Comparison of ENCODE assay signal across 24 cellular contexts in genomic region chr3:57464011-57464410, GRCh38.
DNase-seq lines count a peak whose midpoint lies in the region; ATAC-seq, FAIRE-seq and TF ChIP-seq lines count a peak whose summit lies in the region.
"Had no signal": no experiment of that assay in that cellular context is flagged by ENCODE, and none has a peak within 500 bp of the region (broad histone marks: within the 10 kb centered on the region; RNA-seq: fewer than 3 reads in every experiment).

No MANE protein-coding gene starts in this region.

- H3K27ac Mint-ChIP-seq in MCF 10A (ENCODE audit: low read depth, unreplicated experiment): no peak overlapping the region
- H3K27ac Mint-ChIP-seq: B cell; CD8-positive, alpha-beta T cell; HFFc6; IgD-negative memory B cell had no signal

- intact Hi-C loops in mammary epithelial cell (cut with micrococcal nuclease): no loop called here
- intact Hi-C loops in MCF 10A (cut with micrococcal nuclease): no loop called here
- intact Hi-C loops in endothelial cell of umbilical vein (cut with micrococcal nuclease): loop anchor here (5.0 kb wide), 1 partner anchor 38 kb away; no protein-coding TSS in a partner anchor

- POLR2A ChIA-PET in MCF 10A (lab: Yijun Ruan, JAX) (no interaction called here), endothelial cell of umbilical vein (lab: Charles Lee) (no interaction called here)

- no peaks in the 10 kb centered on the region for H3K36me3 Mint-ChIP-seq in MCF 10A (ENCODE audit: insufficient read depth, unreplicated experiment)
- H3K36me3 Mint-ChIP-seq: CD8-positive, alpha-beta T cell; IgD-negative memory B cell had no signal

- H3K9me3 ChIP-seq in mammary epithelial cell (replicated peaks; ENCODE audit: insufficient read depth, low read length) (no peaks in the 10 kb centered on the region), endothelial cell of umbilical vein (replicated peaks; ENCODE audit: control insufficient read depth, insufficient read depth, low read length) (no peaks in the 10 kb centered on the region), GM23248 (ENCODE audit: low read depth) (no peaks in the 10 kb centered on the region)
- H3K9me3 ChIP-seq: A549; BLaER1 treated with 17β-estradiol and CSF1 and Interleukin-3, amounts not matched to agents 10 nM and 100 nM had no signal

- in situ Hi-C loops in mammary epithelial cell (cut with MboI; ENCODE audit: low sequenced_read_pairs in 2 of 2): no loop called here
- in situ Hi-C loops in GM23248 (cut with MboI): no loop called here

- peak overlapping the region; percentile 81 for H2AFZ ChIP-seq in mammary epithelial cell (ENCODE audit: low read depth, low read length)
- peak overlapping the region; percentile 88 for H2AFZ ChIP-seq in endothelial cell of umbilical vein (ENCODE audit: low read depth, low read length)
- no peak overlapping the region for H2AFZ ChIP-seq in GM23248

- 46% methylated on average over 3 of the region's 3 CpGs for WGBS in mammary epithelial cell (ENCODE audit: low coverage, missing lambda C conversion rate)
- 62 to 68% methylated on average over 3 of the region's 3 CpGs for WGBS in GM23248 (ENCODE audit: low coverage in 1 of 2, low lambda C conversion rate in 2 of 2, missing lambda C conversion rate in 2 of 2), 2 experiments

- ATAC-seq in GM21381 (IDR thresholded peaks at IDR 0.05; ENCODE audit: unreplicated experiment): no peak
- ATAC-seq: CD8-positive, alpha-beta T cell; HepG2 had no signal

- peak; percentile 67 for FAIRE-seq in endothelial cell of umbilical vein (lab: Jason Lieb, UNC)
- FAIRE-seq: A549, GM12891, GM19239, HepG2 had no signal

- H3F3A ChIP-seq in GM23248 (ENCODE audit: insufficient read depth): no peaks in the 10 kb centered on the region

- H3K4me3 Mint-ChIP-seq in MCF 10A (ENCODE audit: unreplicated experiment): no peak overlapping the region
- H3K4me3 Mint-ChIP-seq: B cell; CD8-positive, alpha-beta T cell; HFFc6; IgD-negative memory B cell had no signal

- peaks cover 48% of the 10 kb centered on the region for H3K27me3 Mint-ChIP-seq in MCF 10A (ENCODE audit: insufficient read depth, unreplicated experiment)

- H3K4me3 ChIP-seq in mammary epithelial cell (replicated peaks in 1 of 3; ENCODE audit: insufficient read depth in 1 of 3, low read depth in 2 of 3, low read length in 3 of 3) (no peak overlapping the region), endothelial cell of umbilical vein (replicated peaks in 1 of 3; ENCODE audit: insufficient read depth in 1 of 3, low read depth in 1 of 3, low read length in 3 of 3) (no peak overlapping the region), GM23248 (no peak overlapping the region)
- H3K4me3 ChIP-seq: A549; BLaER1 treated with 17β-estradiol and CSF1 and Interleukin-3, amounts not matched to agents 10 nM and 100 nM had no signal

- H4K20me1 ChIP-seq in mammary epithelial cell (ENCODE audit: insufficient read depth, low read length): no peaks in the 10 kb centered on the region
- no peaks in the 10 kb centered on the region for H4K20me1 ChIP-seq in endothelial cell of umbilical vein (replicated peaks; ENCODE audit: control insufficient read depth, extremely low read depth, insufficient read depth, low read length)
- H4K20me1 ChIP-seq in GM23248 (ENCODE audit: insufficient read depth): no peaks in the 10 kb centered on the region
- H4K20me1 ChIP-seq: BLaER1 treated with 17β-estradiol and CSF1 and Interleukin-3, amounts not matched to agents 10 nM and 100 nM had no signal

- H3K4me2 ChIP-seq in mammary epithelial cell (ENCODE audit: insufficient read depth, low read depth, low read length): no peak overlapping the region
- no peak overlapping the region for H3K4me2 ChIP-seq in endothelial cell of umbilical vein (ENCODE audit: insufficient read depth, low read length)
- no peak overlapping the region for H3K4me2 ChIP-seq in GM23248 (ENCODE audit: unreplicated experiment)
- H3K4me2 ChIP-seq: A549; BLaER1 treated with 17β-estradiol and CSF1 and Interleukin-3, amounts not matched to agents 10 nM and 100 nM had no signal

- H3K4me1 Mint-ChIP-seq in MCF 10A (ENCODE audit: insufficient read depth, unreplicated experiment): no peaks in the 10 kb centered on the region
- H3K4me1 Mint-ChIP-seq: B cell, IgD-negative memory B cell had no signal

- no peaks in the 10 kb centered on the region for H3K9me1 ChIP-seq in endothelial cell of umbilical vein (replicated peaks; ENCODE audit: control insufficient read depth, extremely low read depth, insufficient read depth, low read length)

- H3K79me2 ChIP-seq in mammary epithelial cell (ENCODE audit: insufficient read depth, low read length) (no peaks in the 10 kb centered on the region), endothelial cell of umbilical vein (ENCODE audit: control insufficient read depth, insufficient read depth, low read length) (no peaks in the 10 kb centered on the region), GM23248 (ENCODE audit: insufficient read depth) (no peaks in the 10 kb centered on the region)

- dilution Hi-C loops in mammary epithelial cell (cut with HindIII; ENCODE audit: low sequenced_read_pairs) (no loop called here), endothelial cell of umbilical vein (cut with MboI; ENCODE audit: extremely low pct_ligation_motif_present, low sequenced_read_pairs) (no loop called here)

- H3K27me3 ChIP-seq in mammary epithelial cell (ENCODE audit: insufficient read depth, low read length) (no peaks in the 10 kb centered on the region), endothelial cell of umbilical vein (ENCODE audit: control insufficient read depth in 2 of 2, insufficient read depth in 2 of 2, low read length in 2 of 2) (no peaks in the 10 kb centered on the region), GM23248 (replicated peaks; ENCODE audit: insufficient read depth) (peaks cover 19% of the 10 kb centered on the region)
- H3K27me3 ChIP-seq: BLaER1 treated with 17β-estradiol and CSF1 and Interleukin-3, amounts not matched to agents 10 nM and 100 nM had no signal

- no peak overlapping the region for H3K9ac ChIP-seq in mammary epithelial cell (ENCODE audit: insufficient read depth, low read length)
- H3K9ac ChIP-seq in endothelial cell of umbilical vein (replicated peaks; ENCODE audit: extremely low read depth, insufficient read depth, low read length): no peak overlapping the region
- no peak overlapping the region for H3K9ac ChIP-seq in GM23248
- H3K9ac ChIP-seq: BLaER1 treated with 17β-estradiol and CSF1 and Interleukin-3, amounts not matched to agents 10 nM and 100 nM had no signal

- BruUV-seq in mammary epithelial cell (replicated peaks; lab: Mats Ljungman, UMichigan) (no TSS peak), MCF 10A (replicated peaks; lab: Mats Ljungman, UMichigan) (no TSS peak), endothelial cell of umbilical vein (replicated peaks; lab: Mats Ljungman, UMichigan) (no TSS peak)

- TF ChIP-seq POLR2A in endothelial cell of umbilical vein (IDR thresholded peaks at IDR 0.05; ENCODE audit: low read depth, low read length): no peak

- DNase-seq in mammary epithelial cell (peak; percentile 6), MCF 10A (ENCODE audit: unreplicated experiment) (no peak), dedifferentiated amniotic fluid mesenchymal stem cell (ENCODE audit: extremely low spot score) (peak; percentile 11), endothelial cell of umbilical vein (ENCODE audit: low read depth, low spot score) (no peak), GM23248 (no peak), UCSD-AML1 (lab: John Stamatoyannopoulos, UW; ENCODE audit: unreplicated experiment) (no peak), COLO829 (ENCODE audit: low spot score) (no peak)
- DNase-seq: CD8-positive, alpha-beta T cell; COR-L47; DMS 273 treated with DMSO at 0.1 percent for 48 hours; DMS53; DND-41; HCEC 1CT; HFFc6; KBM-7 had no signal

- H3K27ac ChIP-seq in mammary epithelial cell (ENCODE audit: insufficient read depth, low read depth, low read length): no peak overlapping the region
- no peak overlapping the region for H3K27ac ChIP-seq in endothelial cell of umbilical vein (ENCODE audit: insufficient read depth, low read depth, low read length)
- no peak overlapping the region for H3K27ac ChIP-seq in GM23248
- H3K27ac ChIP-seq: 22Rv1; A549; BLaER1 treated with 17β-estradiol and CSF1 and Interleukin-3, amounts not matched to agents 10 nM and 100 nM had no signal

- TF ChIP-seq CTCF in mammary epithelial cell (conservative IDR thresholded peaks at IDR 0.05 in 1 of 2, IDR thresholded peaks at IDR 0.05 in 1 of 2; ENCODE audit: extremely low read depth in 1 of 2, insufficient read depth in 1 of 2, low read depth in 1 of 2, low read length in 2 of 2) (no peak), MCF 10A (IDR thresholded peaks at IDR 0.05; ENCODE audit: unreplicated experiment) (no peak), endothelial cell of umbilical vein (IDR thresholded peaks at IDR 0.05; ENCODE audit: extremely low read depth in 1 of 2, insufficient read depth in 1 of 2, low read depth in 1 of 2, low read length in 2 of 2) (no peak)

- peaks cover 10% of the 10 kb centered on the region for H3K4me1 ChIP-seq in mammary epithelial cell (ENCODE audit: insufficient read depth, low read length)
- H3K4me1 ChIP-seq in endothelial cell of umbilical vein (ENCODE audit: control insufficient read depth, extremely low read depth, insufficient read depth, low read length): peaks cover 9% of the 10 kb centered on the region
- H3K4me1 ChIP-seq in GM23248 (ENCODE audit: insufficient read depth): no peaks in the 10 kb centered on the region
- H3K4me1 ChIP-seq: A549; BLaER1 treated with 17β-estradiol and CSF1 and Interleukin-3, amounts not matched to agents 10 nM and 100 nM had no signal

- H3K9me2 ChIP-seq in GM23248 (ENCODE audit: insufficient read depth): no peaks in the 10 kb centered on the region

- CTCF ChIA-PET in mammary epithelial cell (lab: Charles Lee; ENCODE audit: low non-redundant PET): no interaction called here
- CTCF ChIA-PET in MCF 10A (lab: Yijun Ruan, JAX): interaction anchor here (0.6 kb wide), 1 partner anchor 70 kb away, joined by 3 read pairs; no protein-coding TSS in a partner anchor
- CTCF ChIA-PET in endothelial cell of umbilical vein (lab: Charles Lee): interaction anchor here (0.9 to 1.7 kb wide), 5 partner anchors 8 to 132 kb away, joined by 3 to 17 read pairs (median 5); no protein-coding TSS in a partner anchor

- H3K9me3 Mint-ChIP-seq in MCF 10A (ENCODE audit: unreplicated experiment): no peaks in the 10 kb centered on the region
- H3K9me3 Mint-ChIP-seq: CD8-positive, alpha-beta T cell; HFFc6; IgD-negative memory B cell had no signal

- H3K36me3 ChIP-seq in mammary epithelial cell (ENCODE audit: insufficient read depth, low read length): no peaks in the 10 kb centered on the region
- H3K36me3 ChIP-seq in endothelial cell of umbilical vein (ENCODE audit: control insufficient read depth in 2 of 2, extremely low read depth in 1 of 2, insufficient read depth in 2 of 2, low read length in 2 of 2): no peaks in the 10 kb centered on the region
- H3K36me3 ChIP-seq in GM23248 (ENCODE audit: low read depth): no peaks in the 10 kb centered on the region
- H3K36me3 ChIP-seq: BLaER1 treated with 17β-estradiol and CSF1 and Interleukin-3, amounts not matched to agents 10 nM and 100 nM had no signal

TF ChIP-seq in endothelial cell of umbilical vein, 7 proteins besides CTCF, POLR2A, EP300 and RAD21 (continues in another document):
- TF ChIP-seq EZH2 (IDR thresholded peaks at IDR 0.05; ENCODE audit: borderline replicate concordance, low read depth, low read length, severe bottlenecking): no peak
- no peak for TF ChIP-seq POLR2AphosphoS5 (IDR thresholded peaks at IDR 0.05; ENCODE audit: insufficient read depth, low read depth, low read length)

Comparison
In these comparisons a context has a peak if more than half of its experiments do, and no peak if none do; other contexts are left out.
1. DNase-seq: peak in mammary epithelial cell (single experiment) and dedifferentiated amniotic fluid mesenchymal stem cell (single experiment); none in MCF 10A (single experiment), endothelial cell of umbilical vein (single experiment), GM23248 (single experiment), UCSD-AML1 (single experiment) and COLO829 (single experiment).